In the genomic region with DNA sequence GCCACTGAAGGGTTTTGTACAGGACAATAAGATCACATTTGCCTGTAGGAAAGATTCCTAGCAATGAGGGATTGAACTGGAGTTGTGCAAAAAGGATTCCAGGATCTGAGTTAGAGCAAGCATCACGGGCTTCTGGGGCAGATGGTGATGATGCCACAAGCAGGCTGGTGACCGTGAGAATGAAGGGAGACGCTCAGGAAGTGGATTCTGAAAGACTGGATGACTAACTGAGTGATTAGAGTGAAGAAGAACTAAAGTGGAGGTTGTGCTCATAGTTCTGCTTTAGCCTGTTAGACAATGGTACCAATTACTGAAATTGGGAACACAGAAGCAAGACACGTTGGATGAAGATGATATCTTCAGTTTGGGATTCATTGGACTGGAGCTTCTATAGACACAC, we compare ENCODE assay signal across 21 cellular contexts.
DNase-seq lines count a peak whose midpoint lies in the region; ATAC-seq and TF ChIP-seq lines count a peak whose summit lies in the region.
"Had no signal": no experiment of that assay in that cellular context is flagged by ENCODE, and none has a peak within 500 bp of the region (broad histone marks: within the 10 kb centered on the region; RNA-seq: fewer than 3 reads in every experiment).

No MANE protein-coding gene starts in this region.

- intact Hi-C loops in aorta (cut with DNase I), result no loop called here

- H3K4me3 ChIP-seq in fibroblast of pulmonary artery (replicated peaks; ENCODE audit: low read depth, low read length), result no peak overlapping the region
- H3K4me3 ChIP-seq in aorta (ENCODE audit: low read length in 2 of 2), result no peak overlapping the region
- H3K4me3 ChIP-seq: ascending aorta, SK-N-MC had no signal

- peaks cover 71% of the 10 kb centered on the region for H3K4me1 Mint-ChIP-seq in activated T-cell treated with anti-CD3 and anti-CD28 coated beads, Interleukin-2, amount 50 U/mL, for 72 hours (ENCODE audit: low read depth)

- H3K27me3 Mint-ChIP-seq in activated T-cell treated with anti-CD3 and anti-CD28 coated beads, Interleukin-2, amount 50 U/mL, for 72 hours (ENCODE audit: low read depth), result no peaks in the 10 kb centered on the region
- H3K27me3 Mint-ChIP-seq: CD4-positive, alpha-beta T cell had no signal

- no peak overlapping the region for H3K27ac ChIP-seq in aorta (ENCODE audit: low read depth in 1 of 2, low read length in 2 of 2)
- H3K27ac ChIP-seq: ascending aorta, foreskin keratinocyte, parathyroid adenoma, RWPE1, SK-N-MC had no signal

- H3K9me3 ChIP-seq in aorta (ENCODE audit: control insufficient read depth, low read length), result no peaks in the 10 kb centered on the region
- H3K9me3 ChIP-seq: ascending aorta had no signal

- peak overlapping the region in 1 of 2 donors; percentile 5 for H3K4me3 Mint-ChIP-seq in activated T-cell treated with anti-CD3 and anti-CD28 coated beads, Interleukin-2, amount 50 U/mL, for 72 hours
- H3K4me3 Mint-ChIP-seq: CD4-positive, alpha-beta T cell; nephron had no signal

- no peaks in the 10 kb centered on the region for H3K27me3 ChIP-seq in aorta (ENCODE audit: control insufficient read depth in 1 of 2, insufficient read depth in 2 of 2, low read length in 1 of 2)
- H3K27me3 ChIP-seq: ascending aorta, foreskin keratinocyte had no signal

- ATAC-seq in activated T-cell treated with anti-CD3 and anti-CD28 coated beads, Interleukin-2, amount 50 U/mL, for 72 hours (replicated peaks in 1 of 2), result peak; percentile 53 to 58
- ATAC-seq in aorta (ENCODE audit: low FRiP score), result no peak
- ATAC-seq: foreskin keratinocyte, right cardiac atrium had no signal

- DNase-seq in activated T-cell treated with anti-CD3 and anti-CD28 coated beads, Interleukin-2, amount 50 U/mL, for 72 hours, result no peak
- no peak for DNase-seq in activated T-cell treated with anti-CD3 and anti-CD28 coated beads for 4 hours
- DNase-seq in ELR (ENCODE audit: low read depth), result peak; percentile 38
- peak; percentile 51 for DNase-seq in RKO (ENCODE audit: low spot score)
- peak; percentile 61 for DNase-seq in fibroblast of pulmonary artery (ENCODE audit: low read depth)
- no peak for DNase-seq in aorta
- DNase-seq in SKM-1 treated with dmso at 0.1 percent for 144 hours (lab: John Stamatoyannopoulos, UW; ENCODE audit: unreplicated experiment), result no peak
- DNase-seq: activated effector memory CD4-positive, alpha-beta T cell treated with Interleukin-2 at 50 U/mL for 16 hours; CD4-positive, alpha-beta T cell; foreskin keratinocyte; hippocampal formation; MM.1S; NCI-H1694; NCI-H526; right cardiac atrium; stimulated activated CD4-positive, alpha-beta T cell treated with anti-CD3 and anti-CD28 coated beads, Interleukin-12 subunit alpha, Interleukin-12 subunit beta, amount 100 ng/mL, for 4 hours had no signal

- no peaks in the 10 kb centered on the region for H3K9me3 Mint-ChIP-seq in activated T-cell treated with anti-CD3 and anti-CD28 coated beads, Interleukin-2, amount 50 U/mL, for 72 hours
- H3K9me3 Mint-ChIP-seq: CD4-positive, alpha-beta T cell; nephron had no signal

- no peak overlapping the region for H3K27ac Mint-ChIP-seq in activated T-cell treated with anti-CD3 and anti-CD28 coated beads, Interleukin-2, amount 50 U/mL, for 72 hours
- H3K27ac Mint-ChIP-seq: CD4-positive, alpha-beta T cell; nephron had no signal

- H3K36me3 Mint-ChIP-seq in activated T-cell treated with anti-CD3 and anti-CD28 coated beads, Interleukin-2, amount 50 U/mL, for 72 hours (ENCODE audit: insufficient read depth in 2 of 2), result peaks cover 0 to 6% of the 10 kb centered on the region in 2 donors

- no peaks in the 10 kb centered on the region for H3K36me3 ChIP-seq in aorta (ENCODE audit: control insufficient read depth in 1 of 2, insufficient read depth in 2 of 2, low read length in 1 of 2)
- H3K36me3 ChIP-seq: ascending aorta had no signal

- TF ChIP-seq CTCF in fibroblast of pulmonary artery (IDR thresholded peaks at IDR 0.05; ENCODE audit: low read length, missing control alignments), result no peak

- WGBS in aorta, 2 donors, result 94 to 95% methylated on average over 4 of the region's 4 CpGs

- peaks cover 5 to 14% of the 10 kb centered on the region in 2 donors for H3K4me1 ChIP-seq in aorta (ENCODE audit: control insufficient read depth in 1 of 2, insufficient read depth in 2 of 2, low read length in 2 of 2)

Comparison
In these comparisons a context has a peak if more than half of its experiments do, and no peak if none do; other contexts are left out.
1. DNase-seq: peak in ELR (single experiment), RKO (single experiment) and fibroblast of pulmonary artery (single experiment); none in activated T-cell treated with anti-CD3 and anti-CD28 coated beads, Interleukin-2, amount 50 U/mL, for 72 hours (0 of 2), activated T-cell treated with anti-CD3 and anti-CD28 coated beads for 4 hours (single experiment), aorta (0 of 2) and SKM-1 treated with dmso at 0.1 percent for 144 hours (single experiment).